ENCODE assay signal across 10 cellular contexts in genomic region chr3:127823590-127823857, GRCh38. TPM values are rescaled to one million over a fixed set of nuclear protein-coding genes. Genes with fewer than 3 reads are reported as not detected.
DNase-seq lines count a peak whose midpoint lies in the region; ATAC-seq, FAIRE-seq and TF ChIP-seq lines count a peak whose summit lies in the region.
"Had no signal": no experiment of that assay in that cellular context is flagged by ENCODE, and none has a peak within 500 bp of the region (broad histone marks: within the 10 kb centered on the region; RNA-seq: fewer than 3 reads in every experiment).

No MANE protein-coding gene starts in this region.

- no peaks in the 10 kb centered on the region for H3K9me2 ChIP-seq in SK-N-SH

- H3K9me3 Mint-ChIP-seq in activated T-helper 17 cell treated with anti-CD3 and anti-CD28 coated beads, Interleukin-2, amount 50 U/mL, for 72 hours, result no peaks in the 10 kb centered on the region

- no peak; the same call in 2 of the 3 replicates for ATAC-seq in SK-N-SH treated with all-trans-retinoic acid at 6 μM for 48 hours
- no peak for ATAC-seq in activated T-helper 17 cell treated with anti-CD3 and anti-CD28 coated beads, Interleukin-2, amount 50 U/mL, for 72 hours (replicated peaks)
- ATAC-seq in GM18861 (IDR thresholded peaks at IDR 0.05; ENCODE audit: unreplicated experiment), result no peak
- ATAC-seq in HG02798 (IDR thresholded peaks at IDR 0.05; ENCODE audit: poor library complexity, unreplicated experiment), result no peak

- intact Hi-C loops in kidney (cut with DNase I), result no loop called here

- peaks cover 40% of the 10 kb centered on the region for H3K27me3 Mint-ChIP-seq in activated T-helper 17 cell treated with anti-CD3 and anti-CD28 coated beads, Interleukin-2, amount 50 U/mL, for 72 hours

- H3K9ac ChIP-seq in SK-N-SH, result no peak overlapping the region
- peak overlapping the region in 1 of 2 donors; percentile 29 for H3K9ac ChIP-seq in kidney (ENCODE audit: low read length in 2 of 2)
- H3K9ac ChIP-seq in subcutaneous abdominal adipose tissue (ENCODE audit: low read length in 5 of 5), result peak overlapping the region in 2 of 5 donors; percentile 8 to 56

- TF ChIP-seq RAD21 in SK-N-SH (IDR thresholded peaks at IDR 0.05; ENCODE audit: low read length), result no peak

- peaks cover 11% of the 10 kb centered on the region; the same call in 1 of the 2 replicates for H3K9me3 ChIP-seq in SK-N-SH
- H3K9me3 ChIP-seq in kidney (ENCODE audit: control insufficient read depth in 1 of 2, low read length in 2 of 2), result no peaks in the 10 kb centered on the region
- peaks cover 0 to 5% (median 0%) of the 10 kb centered on the region in 5 donors for H3K9me3 ChIP-seq in subcutaneous abdominal adipose tissue (ENCODE audit: control insufficient read depth in 5 of 5, low read length in 5 of 5)

- H2AFZ ChIP-seq in SK-N-SH (ENCODE audit: low read depth), result no peak overlapping the region; the same call in 1 of the 2 replicates

- no peak for TF ChIP-seq EP300 in SK-N-SH (IDR thresholded peaks at IDR 0.05; ENCODE audit: borderline replicate concordance in 1 of 2, low read depth in 1 of 2, low read length in 1 of 2)

- DNase-seq in SK-N-SH (no peak), kidney (no peak), NCI-H1417 treated with DMSO at 0.1 percent for 48 hours (lab: John Stamatoyannopoulos, UW) (no peak)
- DNase-seq: NCI-H2171 had no signal

- TF ChIP-seq CTCF in SK-N-SH (IDR thresholded peaks at IDR 0.05) (no peak), kidney (IDR thresholded peaks at IDR 0.05; ENCODE audit: borderline replicate concordance, extremely low read depth, insufficient read depth) (no peak)

- H3K36me3 ChIP-seq in SK-N-SH (replicated peaks in 1 of 2; ENCODE audit: control insufficient read depth in 1 of 2, insufficient read depth in 2 of 2, low read length in 1 of 2) (no peaks in the 10 kb centered on the region), kidney (ENCODE audit: control insufficient read depth in 1 of 2, insufficient read depth in 2 of 2, low read length in 2 of 2) (no peaks in the 10 kb centered on the region), subcutaneous abdominal adipose tissue (ENCODE audit: control insufficient read depth in 5 of 5, insufficient read depth in 5 of 5, low read length in 5 of 5) (peaks cover 3 to 17% (median 9%) of the 10 kb centered on the region in 5 donors)

- H3K79me2 ChIP-seq in SK-N-SH (ENCODE audit: insufficient read depth), result no peaks in the 10 kb centered on the region

- CTCF ChIA-PET in SK-N-SH (lab: Yijun Ruan, JAX), result interaction anchor here (0.9 to 3.4 kb wide), 12 partner anchors 17 to 176 kb away, joined by 3 to 27 read pairs (median 4); no protein-coding TSS in a partner anchor

- no peaks in the 10 kb centered on the region for H3K27me3 ChIP-seq in SK-N-SH (ENCODE audit: insufficient read depth)
- H3K27me3 ChIP-seq in subcutaneous abdominal adipose tissue (ENCODE audit: control insufficient read depth in 5 of 5, insufficient read depth in 4 of 5, low read length in 5 of 5), result no peaks in the 10 kb centered on the region

- 94% methylated on average over 3 of the region's 3 CpGs for WGBS in SK-N-SH (ENCODE audit: low lambda C conversion rate)

- H3K4me1 ChIP-seq in SK-N-SH (ENCODE audit: control insufficient read depth in 1 of 2, insufficient read depth in 2 of 2, low read depth in 1 of 2, low read length in 1 of 2) (peaks cover 13 to 16% of the 10 kb centered on the region in 2 experiments; a peak in 2 of 4 replicates), kidney (ENCODE audit: control insufficient read depth in 1 of 2, insufficient read depth in 1 of 2, low read depth in 1 of 2, low read length in 2 of 2) (peaks cover 21 to 25% of the 10 kb centered on the region in 2 donors), subcutaneous abdominal adipose tissue (ENCODE audit: control insufficient read depth in 5 of 5, insufficient read depth in 5 of 5, low read length in 5 of 5) (peaks cover 11 to 60% (median 53%) of the 10 kb centered on the region in 5 donors)

- H3K27ac Mint-ChIP-seq in activated T-helper 17 cell treated with anti-CD3 and anti-CD28 coated beads, Interleukin-2, amount 50 U/mL, for 72 hours, result no peak overlapping the region

- H3K27ac ChIP-seq in SK-N-SH (ENCODE audit: low read depth in 2 of 2, low read length in 1 of 2), result no peak overlapping the region; a peak in 1 of 4 replicates
- H3K27ac ChIP-seq in kidney (ENCODE audit: low read depth in 2 of 2, low read length in 2 of 2), result peak overlapping the region; percentile 2 to 33
- peak overlapping the region; percentile 61 for H3K27ac ChIP-seq in subcutaneous abdominal adipose tissue (ENCODE audit: low read depth, low read length)
- H3K27ac ChIP-seq: 22Rv1 had no signal

- H3K4me3 ChIP-seq in SK-N-SH (ENCODE audit: low read depth in 2 of 2, low read length in 1 of 2) (peak overlapping the region; percentile 33 to 63; a peak in 3 of 4 replicates), kidney (ENCODE audit: low read length in 2 of 2) (peak overlapping the region; percentile 47 to 65), subcutaneous abdominal adipose tissue (ENCODE audit: low read depth in 1 of 5, low read length in 5 of 5) (peak overlapping the region; percentile 60 to 93 (median 70))

- no peaks in the 10 kb centered on the region for H3F3A ChIP-seq in SK-N-SH (replicated peaks; ENCODE audit: insufficient read depth)

- POLR2A ChIA-PET in SK-N-SH (lab: Yijun Ruan, JAX), result interaction anchor here (0.6 to 1.7 kb wide), 2 partner anchors 126 to 132 kb away, joined by 3 to 5 read pairs; no protein-coding TSS in a partner anchor

- FAIRE-seq in kidney (lab: Jason Lieb, UNC), result no peak

- H3K4me2 ChIP-seq in SK-N-SH, result peak overlapping the region; percentile 62; the same call in 1 of the 2 replicates

- peak overlapping the region; percentile 38 for H3K4me3 Mint-ChIP-seq in activated T-helper 17 cell treated with anti-CD3 and anti-CD28 coated beads, Interleukin-2, amount 50 U/mL, for 72 hours

- H3K4me1 Mint-ChIP-seq in activated T-helper 17 cell treated with anti-CD3 and anti-CD28 coated beads, Interleukin-2, amount 50 U/mL, for 72 hours, result peaks cover 5% of the 10 kb centered on the region

- no peaks in the 10 kb centered on the region for H4K20me1 ChIP-seq in SK-N-SH (ENCODE audit: insufficient read depth)

- no peaks in the 10 kb centered on the region for H3K36me3 Mint-ChIP-seq in activated T-helper 17 cell treated with anti-CD3 and anti-CD28 coated beads, Interleukin-2, amount 50 U/mL, for 72 hours (ENCODE audit: low read depth)

TF ChIP-seq in SK-N-SH, 30 proteins besides CTCF, POLR2A, EP300 and RAD21 (continues in another document):
- no peak for TF ChIP-seq GABPA (IDR thresholded peaks at IDR 0.05; ENCODE audit: low read depth)
- TF ChIP-seq MEF2A (IDR thresholded peaks at IDR 0.05; ENCODE audit: borderline replicate concordance, low read depth), result no peak
- TF ChIP-seq EZH2phosphoT487 (IDR thresholded peaks at IDR 0.05; ENCODE audit: borderline replicate concordance, low read depth), result no peak

TF ChIP-seq in SK-N-SH treated with all-trans-retinoic acid at 6 μM for 48 hours, 23 proteins besides CTCF, POLR2A, EP300 and RAD21:
- TF ChIP-seq TCF4 (CRISPR knock-in tag; IDR thresholded peaks at IDR 0.05; ENCODE audit: borderline replicate concordance), result no peak

RNA-seq across cellular contexts. Expression of gene MGLL, which starts 1.2 kb away (rescaled TPM):
- polyA plus RNA-seq in SK-N-SH (2012; rRNA removed) (2.0 and 2.2 TPM in 2 replicates), kidney (ENCODE audit: insufficient read depth, low read depth, low replicate concordance) (74.2 TPM)
- polyA plus RNA-seq in SK-N-SH (2012; cell fraction: cytosol; rRNA removed), result 1.7 and 2.7 TPM in 2 replicates
- polyA plus RNA-seq in SK-N-SH (2012; cell fraction: nucleus; rRNA removed), result 2.2 and 3.7 TPM in 2 replicates
- total RNA-seq in activated T-helper 17 cell treated with anti-CD3 and anti-CD28 coated beads, Interleukin-2, amount 50 U/mL, for 72 hours, result 1 to 10 TPM; 1.2 to 1.4 TPM
- 250 TPM for total RNA-seq in kidney

Comparison
In these comparisons a context has a peak if more than half of its experiments do, and no peak if none do; other contexts are left out.
1. H3K27ac ChIP-seq: peak in kidney (2 of 2) and subcutaneous abdominal adipose tissue (single experiment); none in SK-N-SH (0 of 2).
2. RNA of gene MGLL, which starts 1.2 kb away (total RNA-seq): 250 TPM in kidney (single experiment); 1.2 to 1.4 TPM in activated T-helper 17 cell treated with anti-CD3 and anti-CD28 coated beads, Interleukin-2, amount 50 U/mL, for 72 hours; every median in the first group is over 100 times any median in the second.
3. Peak in every context shown above with its lines, with median percentiles within 50 percentile points of each other: H3K4me3 ChIP-seq.